Comparison of ENCODE assay signal across 1 cellular context in the genomic region with DNA sequence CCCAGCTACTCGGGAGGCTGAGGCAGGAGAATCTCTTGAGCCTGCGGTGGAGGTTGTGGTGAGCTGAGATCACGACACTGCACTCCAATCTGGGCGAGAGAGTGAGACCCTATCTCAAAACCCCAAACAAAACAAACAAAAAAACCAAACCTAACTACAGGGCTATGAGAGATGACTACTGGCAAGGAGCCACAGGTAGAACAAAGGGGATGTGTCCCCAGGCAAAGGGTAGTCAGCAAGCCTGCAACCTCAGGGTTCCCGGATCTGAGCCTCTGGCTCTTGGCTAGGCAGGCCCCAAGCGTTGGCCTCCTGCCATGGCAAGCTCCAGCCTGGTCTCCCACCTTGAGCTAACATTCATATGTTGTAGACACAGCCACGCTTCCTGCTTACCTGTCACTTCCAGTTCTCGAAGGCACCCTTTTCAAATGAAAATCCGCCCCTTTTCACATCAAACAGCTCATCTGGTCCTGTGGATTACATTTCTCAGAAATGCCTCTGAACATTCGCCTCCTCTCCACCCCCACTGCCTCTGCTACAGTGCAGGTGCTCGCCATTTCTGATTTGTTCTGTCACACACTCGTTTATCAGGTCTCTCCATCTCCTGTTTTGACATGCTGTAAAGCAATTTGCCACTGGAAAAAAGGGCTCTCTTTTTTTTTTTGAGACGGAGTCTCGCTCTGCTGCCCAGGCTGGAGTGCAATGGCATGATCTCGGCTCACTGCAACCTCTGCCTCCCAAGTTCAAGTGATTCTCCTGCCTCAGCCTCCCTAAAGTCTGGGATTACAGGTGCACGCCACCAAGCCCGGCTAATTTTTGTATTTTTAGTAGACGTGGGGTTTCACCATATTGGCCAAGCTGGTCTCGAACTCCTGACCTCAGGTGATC.
A peak's percentile ranks its signal among the peaks of the same experiment; 100 is the strongest.
TF ChIP-seq lines count a peak whose summit lies in the region.

No MANE protein-coding gene starts in this region.

TF ChIP-seq in HepG2, 621 proteins besides CTCF, POLR2A, EP300 and RAD21 (continued from another document and continues in another):
- TF ChIP-seq, protein P1, sequence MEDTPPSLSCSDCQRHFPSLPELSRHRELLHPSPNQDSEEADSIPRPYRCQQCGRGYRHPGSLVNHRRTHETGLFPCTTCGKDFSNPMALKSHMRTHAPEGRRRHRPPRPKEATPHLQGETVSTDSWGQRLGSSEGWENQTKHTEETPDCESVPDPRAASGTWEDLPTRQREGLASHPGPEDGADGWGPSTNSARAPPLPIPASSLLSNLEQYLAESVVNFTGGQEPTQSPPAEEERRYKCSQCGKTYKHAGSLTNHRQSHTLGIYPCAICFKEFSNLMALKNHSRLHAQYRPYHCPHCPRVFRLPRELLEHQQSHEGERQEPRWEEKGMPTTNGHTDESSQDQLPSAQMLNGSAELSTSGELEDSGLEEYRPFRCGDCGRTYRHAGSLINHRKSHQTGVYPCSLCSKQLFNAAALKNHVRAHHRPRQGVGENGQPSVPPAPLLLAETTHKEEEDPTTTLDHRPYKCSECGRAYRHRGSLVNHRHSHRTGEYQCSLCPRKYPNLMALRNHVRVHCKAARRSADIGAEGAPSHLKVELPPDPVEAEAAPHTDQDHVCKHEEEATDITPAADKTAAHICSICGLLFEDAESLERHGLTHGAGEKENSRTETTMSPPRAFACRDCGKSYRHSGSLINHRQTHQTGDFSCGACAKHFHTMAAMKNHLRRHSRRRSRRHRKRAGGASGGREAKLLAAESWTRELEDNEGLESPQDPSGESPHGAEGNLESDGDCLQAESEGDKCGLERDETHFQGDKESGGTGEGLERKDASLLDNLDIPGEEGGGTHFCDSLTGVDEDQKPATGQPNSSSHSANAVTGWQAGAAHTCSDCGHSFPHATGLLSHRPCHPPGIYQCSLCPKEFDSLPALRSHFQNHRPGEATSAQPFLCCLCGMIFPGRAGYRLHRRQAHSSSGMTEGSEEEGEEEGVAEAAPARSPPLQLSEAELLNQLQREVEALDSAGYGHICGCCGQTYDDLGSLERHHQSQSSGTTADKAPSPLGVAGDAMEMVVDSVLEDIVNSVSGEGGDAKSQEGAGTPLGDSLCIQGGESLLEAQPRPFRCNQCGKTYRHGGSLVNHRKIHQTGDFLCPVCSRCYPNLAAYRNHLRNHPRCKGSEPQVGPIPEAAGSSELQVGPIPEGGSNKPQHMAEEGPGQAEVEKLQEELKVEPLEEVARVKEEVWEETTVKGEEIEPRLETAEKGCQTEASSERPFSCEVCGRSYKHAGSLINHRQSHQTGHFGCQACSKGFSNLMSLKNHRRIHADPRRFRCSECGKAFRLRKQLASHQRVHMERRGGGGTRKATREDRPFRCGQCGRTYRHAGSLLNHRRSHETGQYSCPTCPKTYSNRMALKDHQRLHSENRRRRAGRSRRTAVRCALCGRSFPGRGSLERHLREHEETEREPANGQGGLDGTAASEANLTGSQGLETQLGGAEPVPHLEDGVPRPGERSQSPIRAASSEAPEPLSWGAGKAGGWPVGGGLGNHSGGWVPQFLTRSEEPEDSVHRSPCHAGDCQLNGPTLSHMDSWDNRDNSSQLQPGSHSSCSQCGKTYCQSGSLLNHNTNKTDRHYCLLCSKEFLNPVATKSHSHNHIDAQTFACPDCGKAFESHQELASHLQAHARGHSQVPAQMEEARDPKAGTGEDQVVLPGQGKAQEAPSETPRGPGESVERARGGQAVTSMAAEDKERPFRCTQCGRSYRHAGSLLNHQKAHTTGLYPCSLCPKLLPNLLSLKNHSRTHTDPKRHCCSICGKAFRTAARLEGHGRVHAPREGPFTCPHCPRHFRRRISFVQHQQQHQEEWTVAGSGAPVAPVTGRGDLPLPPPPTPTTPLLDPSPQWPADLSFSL (CRISPR knock-in tag; IDR thresholded peaks at IDR 0.05): no peak
- TF ChIP-seq TSC22D2 (CRISPR knock-in tag; IDR thresholded peaks at IDR 0.05; ENCODE audit: borderline replicate concordance) (peak; percentile 42; the same call in 1 of the 2 replicates), ARID5B (CRISPR knock-in tag; IDR thresholded peaks at IDR 0.05) (peak; percentile 82), ZSCAN9 (CRISPR knock-in tag; IDR thresholded peaks at IDR 0.05; ENCODE audit: borderline replicate concordance) (0 out of 2 replicates have a peak, but pooled peaks have one; percentile 27), AHR (CRISPR knock-in tag; IDR thresholded peaks at IDR 0.05) (no peak), ZNF3 (CRISPR knock-in tag; IDR thresholded peaks at IDR 0.05) (peak; percentile 41; the same call in 1 of the 2 replicates), NRL (CRISPR knock-in tag; IDR thresholded peaks at IDR 0.05; ENCODE audit: borderline replicate concordance) (peak; percentile 69; the same call in 1 of the 2 replicates), ZBTB40 (IDR thresholded peaks at IDR 0.05) (no peak), ZBTB40 (CRISPR knock-in tag; IDR thresholded peaks at IDR 0.05) (peak; percentile 71; the same call in 1 of the 2 replicates), THAP7 (CRISPR knock-in tag; IDR thresholded peaks at IDR 0.05) (no peak), ZNF709 (CRISPR knock-in tag; IDR thresholded peaks at IDR 0.05) (no peak), ZFAT (CRISPR knock-in tag; conservative IDR thresholded peaks at IDR 0.05) (no peak), ZFP36 (IDR thresholded peaks at IDR 0.05; ENCODE audit: borderline replicate concordance, low read depth, low read length, partially characterized antibody) (no peak), SNRNP70 (IDR thresholded peaks at IDR 0.05; ENCODE audit: low read depth, low read length) (no peak), CENPX (CRISPR knock-in tag; IDR thresholded peaks at IDR 0.05) (no peak), MAZ (IDR thresholded peaks at IDR 0.05; ENCODE audit: borderline replicate concordance, low read depth, low read length) (no peak), MAZ (CRISPR knock-in tag; IDR thresholded peaks at IDR 0.05; ENCODE audit: low read depth) (peak; percentile 27; the same call in 1 of the 2 replicates), ZNF747 (CRISPR knock-in tag; IDR thresholded peaks at IDR 0.05; ENCODE audit: borderline replicate concordance) (peak; percentile 49; the same call in 1 of the 2 replicates), SETDB1 (CRISPR knock-in tag; IDR thresholded peaks at IDR 0.05; ENCODE audit: borderline replicate concordance) (no peak), ZNF354B (CRISPR knock-in tag; IDR thresholded peaks at IDR 0.05) (0 out of 2 replicates have a peak, but pooled peaks have one; percentile 80)
- TF ChIP-seq, protein P2, sequence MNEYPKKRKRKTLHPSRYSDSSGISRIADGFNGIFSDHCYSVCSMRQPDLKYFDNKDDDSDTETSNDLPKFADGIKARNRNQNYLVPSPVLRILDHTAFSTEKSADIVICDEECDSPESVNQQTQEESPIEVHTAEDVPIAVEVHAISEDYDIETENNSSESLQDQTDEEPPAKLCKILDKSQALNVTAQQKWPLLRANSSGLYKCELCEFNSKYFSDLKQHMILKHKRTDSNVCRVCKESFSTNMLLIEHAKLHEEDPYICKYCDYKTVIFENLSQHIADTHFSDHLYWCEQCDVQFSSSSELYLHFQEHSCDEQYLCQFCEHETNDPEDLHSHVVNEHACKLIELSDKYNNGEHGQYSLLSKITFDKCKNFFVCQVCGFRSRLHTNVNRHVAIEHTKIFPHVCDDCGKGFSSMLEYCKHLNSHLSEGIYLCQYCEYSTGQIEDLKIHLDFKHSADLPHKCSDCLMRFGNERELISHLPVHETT (CRISPR knock-in tag; conservative IDR thresholded peaks at IDR 0.05): no peak
- TF ChIP-seq, protein P3, sequence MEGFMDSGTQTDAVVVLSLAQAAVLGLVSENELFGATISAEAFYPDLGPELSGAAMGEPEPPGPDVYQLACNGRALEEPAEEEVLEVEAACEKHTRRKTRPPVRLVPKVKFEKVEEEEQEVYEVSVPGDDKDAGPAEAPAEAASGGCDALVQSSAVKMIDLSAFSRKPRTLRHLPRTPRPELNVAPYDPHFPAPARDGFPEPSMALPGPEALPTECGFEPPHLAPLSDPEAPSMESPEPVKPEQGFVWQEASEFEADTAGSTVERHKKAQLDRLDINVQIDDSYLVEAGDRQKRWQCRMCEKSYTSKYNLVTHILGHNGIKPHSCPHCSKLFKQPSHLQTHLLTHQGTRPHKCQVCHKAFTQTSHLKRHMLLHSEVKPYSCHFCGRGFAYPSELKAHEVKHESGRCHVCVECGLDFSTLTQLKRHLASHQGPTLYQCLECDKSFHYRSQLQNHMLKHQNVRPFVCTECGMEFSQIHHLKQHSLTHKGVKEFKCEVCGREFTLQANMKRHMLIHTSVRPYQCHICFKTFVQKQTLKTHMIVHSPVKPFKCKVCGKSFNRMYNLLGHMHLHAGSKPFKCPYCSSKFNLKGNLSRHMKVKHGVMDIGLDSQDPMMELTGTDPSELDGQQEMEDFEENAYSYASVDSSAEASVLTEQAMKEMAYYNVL (CRISPR knock-in tag; IDR thresholded peaks at IDR 0.05; ENCODE audit: borderline replicate concordance): 0 out of 2 replicates have a peak, but pooled peaks have one; percentile 22
